21 cellular contexts compared by ENCODE assay signal in genomic region chr11:65125197-65126056, GRCh38. TPM values are rescaled to one million over a fixed set of nuclear protein-coding genes. Genes with fewer than 3 reads are reported as not detected.
DNase-seq lines count a peak whose midpoint lies in the region; ATAC-seq and TF ChIP-seq lines count a peak whose summit lies in the region.
"Had no signal": no experiment of that assay in that cellular context is flagged by ENCODE, and none has a peak within 500 bp of the region (broad histone marks: within the 10 kb centered on the region; RNA-seq: fewer than 3 reads in every experiment).

No MANE protein-coding gene starts in this region.

- H3K4me3 ChIP-seq in adrenal gland (no peak overlapping the region), ovary (no peak overlapping the region)
- H3K4me3 ChIP-seq: A549 had no signal

- H3K9me3 ChIP-seq in adrenal gland (replicated peaks in 1 of 3) (no peaks in the 10 kb centered on the region), ovary (no peaks in the 10 kb centered on the region)
- H3K9me3 ChIP-seq: A549, Caco-2 had no signal

- peaks cover 16 to 30% of the 10 kb centered on the region in 2 donors for H3K4me1 ChIP-seq in adrenal gland (replicated peaks in 1 of 2)
- H3K4me1 ChIP-seq in ovary (ENCODE audit: insufficient read depth) = no peaks in the 10 kb centered on the region

- peak; percentile 25 for DNase-seq in activated T-cell treated with anti-CD3 and anti-CD28 coated beads, Interleukin-2, amount 50 U/mL, for 24 hours
- no peak for DNase-seq in activated T-cell treated with anti-CD3 and anti-CD28 coated beads, Interleukin-2, amount 50 U/mL, for 4 hours
- DNase-seq in adrenal gland = peak in 4 of 7 donors; percentile 4 to 51 (median 13)
- no peak for DNase-seq in neural crest cell (ENCODE audit: low read depth, low spot score)
- DNase-seq in ovary = no peak
- no peak for DNase-seq in activated CD4-positive, CD25-positive, alpha-beta regulatory T cell (lab: John Stamatoyannopoulos, UW)
- no peak for DNase-seq in stimulated activated naive CD8-positive, alpha-beta T cell treated with anti-CD3 and anti-CD28 coated beads, Interleukin-15, amount 100 ng/mL, for 72 hours
- DNase-seq: Caco-2, DMS153, H7, IMR-90, NCI-H1105, NCI-H1694, NCI-H2107, NCI-H2227 treated with DMSO at 0.1 percent for 48 hours, NCI-H524 treated with DMSO at 0.1 percent for 48 hours, OCI-M1, SIG-M5 had no signal

- no peaks in the 10 kb centered on the region for H3K27me3 ChIP-seq in adrenal gland
- H3K27me3 ChIP-seq in ovary = no peaks in the 10 kb centered on the region

- no peak for ATAC-seq in activated T-cell treated with anti-CD3 and anti-CD28 coated beads, Interleukin-2, amount 50 U/mL, for 4 hours
- no peak for ATAC-seq in stimulated activated naive CD8-positive, alpha-beta T cell treated with anti-CD3 and anti-CD28 coated beads, Interleukin-15, amount 100 ng/mL, for 72 hours
- no peak for ATAC-seq in HG02610 (IDR thresholded peaks at IDR 0.05; ENCODE audit: unreplicated experiment)
- ATAC-seq: A549 had no signal

- no peaks in the 10 kb centered on the region for H3K9me3 Mint-ChIP-seq in activated T-cell treated with anti-CD3 and anti-CD28 coated beads, Interleukin-2, amount 50 U/mL, for 24 hours
- H3K9me3 Mint-ChIP-seq in activated T-cell treated with anti-CD3 and anti-CD28 coated beads, Interleukin-2, amount 50 U/mL, for 4 hours = no peaks in the 10 kb centered on the region
- H3K9me3 Mint-ChIP-seq in neural crest cell = no peaks in the 10 kb centered on the region
- H3K9me3 Mint-ChIP-seq in stimulated activated naive CD8-positive, alpha-beta T cell treated with anti-CD3 and anti-CD28 coated beads, Interleukin-15, amount 100 ng/mL, for 72 hours = no peaks in the 10 kb centered on the region
- H3K9me3 Mint-ChIP-seq: CD14-positive monocyte had no signal

- peaks cover 94% of the 10 kb centered on the region for H3K36me3 Mint-ChIP-seq in activated T-cell treated with anti-CD3 and anti-CD28 coated beads, Interleukin-2, amount 50 U/mL, for 24 hours (ENCODE audit: low read depth)
- H3K36me3 Mint-ChIP-seq in activated T-cell treated with anti-CD3 and anti-CD28 coated beads, Interleukin-2, amount 50 U/mL, for 4 hours (ENCODE audit: insufficient read depth) = peaks cover 27% of the 10 kb centered on the region
- peaks cover 13% of the 10 kb centered on the region for H3K36me3 Mint-ChIP-seq in neural crest cell (ENCODE audit: low read depth)

- no peaks in the 10 kb centered on the region for H3K27me3 Mint-ChIP-seq in activated T-cell treated with anti-CD3 and anti-CD28 coated beads, Interleukin-2, amount 50 U/mL, for 24 hours
- H3K27me3 Mint-ChIP-seq in activated T-cell treated with anti-CD3 and anti-CD28 coated beads, Interleukin-2, amount 50 U/mL, for 4 hours (ENCODE audit: low read depth) = no peaks in the 10 kb centered on the region
- H3K27me3 Mint-ChIP-seq in neural crest cell (ENCODE audit: low read depth) = no peaks in the 10 kb centered on the region
- no peaks in the 10 kb centered on the region for H3K27me3 Mint-ChIP-seq in stimulated activated naive CD8-positive, alpha-beta T cell treated with anti-CD3 and anti-CD28 coated beads, Interleukin-15, amount 100 ng/mL, for 72 hours

- H3K4me1 Mint-ChIP-seq in activated T-cell treated with anti-CD3 and anti-CD28 coated beads, Interleukin-2, amount 50 U/mL, for 24 hours (ENCODE audit: low read depth) = peaks cover 32% of the 10 kb centered on the region
- H3K4me1 Mint-ChIP-seq in activated T-cell treated with anti-CD3 and anti-CD28 coated beads, Interleukin-2, amount 50 U/mL, for 4 hours (ENCODE audit: low read depth) = peaks cover 28% of the 10 kb centered on the region
- peaks cover 25% of the 10 kb centered on the region for H3K4me1 Mint-ChIP-seq in neural crest cell
- H3K4me1 Mint-ChIP-seq in stimulated activated naive CD8-positive, alpha-beta T cell treated with anti-CD3 and anti-CD28 coated beads, Interleukin-15, amount 100 ng/mL, for 72 hours = peaks cover 56% of the 10 kb centered on the region

- peak overlapping the region; percentile 79 for H3K27ac Mint-ChIP-seq in activated T-cell treated with anti-CD3 and anti-CD28 coated beads, Interleukin-2, amount 50 U/mL, for 24 hours
- H3K27ac Mint-ChIP-seq in neural crest cell (ENCODE audit: unreplicated experiment) = no peak overlapping the region
- H3K27ac Mint-ChIP-seq in stimulated activated naive CD8-positive, alpha-beta T cell treated with anti-CD3 and anti-CD28 coated beads, Interleukin-15, amount 100 ng/mL, for 72 hours = no peak overlapping the region

- peaks cover 0 to 66% of the 10 kb centered on the region in 2 donors for H3K36me3 ChIP-seq in adrenal gland (replicated peaks in 1 of 2)
- no peaks in the 10 kb centered on the region for H3K36me3 ChIP-seq in ovary

- no peak for TF ChIP-seq EP300 in ovary (IDR thresholded peaks at IDR 0.05)

- 83 to 87% (median 86%) methylated on average over 9 to 12 of the region's 12 CpGs for WGBS in adrenal gland, 4 donors
- WGBS in ovary, 3 donors = 79 to 82% (median 80%) methylated on average over 12 of the region's 12 CpGs

- no peak overlapping the region for H3K4me3 Mint-ChIP-seq in activated T-cell treated with anti-CD3 and anti-CD28 coated beads, Interleukin-2, amount 50 U/mL, for 24 hours
- H3K4me3 Mint-ChIP-seq in activated T-cell treated with anti-CD3 and anti-CD28 coated beads, Interleukin-2, amount 50 U/mL, for 4 hours = no peak overlapping the region
- peak overlapping the region; percentile 57 for H3K4me3 Mint-ChIP-seq in neural crest cell
- no peak overlapping the region for H3K4me3 Mint-ChIP-seq in stimulated activated naive CD8-positive, alpha-beta T cell treated with anti-CD3 and anti-CD28 coated beads, Interleukin-15, amount 100 ng/mL, for 72 hours
- H3K4me3 Mint-ChIP-seq: CD14-positive monocyte had no signal

- intact Hi-C loops in adrenal gland (cut with DNase I) (no loop called here), ovary (cut with DNase I) (loop anchor here in 1 of 4 donors (2.0 kb wide), 1 partner anchor 33 kb away; no protein-coding TSS in a partner anchor)

- TF ChIP-seq POLR2A in adrenal gland (IDR thresholded peaks at IDR 0.05) (no peak), ovary (IDR thresholded peaks at IDR 0.05) (no peak)

- no peak overlapping the region for H3K27ac ChIP-seq in adrenal gland
- no peak overlapping the region for H3K27ac ChIP-seq in ovary
- H3K27ac ChIP-seq: A549 had no signal

- TF ChIP-seq CTCF in adrenal gland (IDR thresholded peaks at IDR 0.05) (no peak), neural crest cell (conservative IDR thresholded peaks at IDR 0.05) (no peak), ovary (IDR thresholded peaks at IDR 0.05) (no peak)

RNA-seq across cellular contexts. Expression of gene MRPL49, which starts 3.3 kb away (rescaled TPM):
- 100 to 1,000 TPM; 102 to 110 (median 104) TPM for total RNA-seq in activated T-cell treated with anti-CD3 and anti-CD28 coated beads, Interleukin-2, amount 50 U/mL, for 4 hours
- 100 to 1,000 TPM; 113 to 180 (median 135) TPM for total RNA-seq in adrenal gland
- 100 to 1,000 TPM in 1 of 3 donors, 10 to 100 TPM in 2; 32.7 to 122 (median 33.9) TPM for polyA plus RNA-seq in adrenal gland
- total RNA-seq in neural crest cell = 50.3 and 59.3 TPM in 2 replicates
- 10 to 100 TPM; 47.1 to 61.8 (median 50.4) TPM for total RNA-seq in ovary
- polyA plus RNA-seq in ovary = 100 to 1,000 TPM in 1 of 2 donors, 10 to 100 TPM in 1; 64.0 to 106 TPM

RNA-seq across cellular contexts. Expression of gene FAU, which starts 3.5 kb away (rescaled TPM):
- total RNA-seq in activated T-cell treated with anti-CD3 and anti-CD28 coated beads, Interleukin-2, amount 50 U/mL, for 4 hours = 1,000 to 10,000 TPM; 1,673 to 1,831 (median 1,724) TPM
- total RNA-seq in adrenal gland (1,000 to 10,000 TPM in 5 of 8 donors, 100 to 1,000 TPM in 3; 361 to 1,303 (median 1,029) TPM), neural crest cell (697 and 738 TPM in 2 replicates), ovary (1,000 to 10,000 TPM; 1,141 to 2,272 (median 1,835) TPM)
- polyA plus RNA-seq in adrenal gland (1,000 to 10,000 TPM in 2 of 3 donors, 100 to 1,000 TPM in 1; 656 to 2,488 (median 2,066) TPM), ovary (1,000 to 10,000 TPM; 1,053 to 1,798 TPM)

RNA-seq across cellular contexts. Expression of gene ZNHIT2, which starts 7.9 kb away (rescaled TPM):
- total RNA-seq in activated T-cell treated with anti-CD3 and anti-CD28 coated beads, Interleukin-2, amount 50 U/mL, for 4 hours = 10 to 100 TPM; 25.9 to 28.1 (median 26.2) TPM
- 10 to 100 TPM; 10.7 to 30.0 (median 20.5) TPM for total RNA-seq in adrenal gland
- 10 to 100 TPM in 2 of 3 donors, under 1 TPM in 1; 0.48 to 39.8 (median 32.1) TPM for polyA plus RNA-seq in adrenal gland
- 8.0 and 8.3 TPM in 2 replicates for total RNA-seq in neural crest cell
- 10 to 100 TPM; 10.0 to 33.7 (median 13.4) TPM for total RNA-seq in ovary
- polyA plus RNA-seq in ovary = 10 to 100 TPM in 1 of 2 donors, not detected in 1; 13.1 TPM

RNA-seq across cellular contexts. Expression of gene SYVN1, which starts 8.9 kb away (rescaled TPM):
- total RNA-seq in activated T-cell treated with anti-CD3 and anti-CD28 coated beads, Interleukin-2, amount 50 U/mL, for 4 hours = 10 to 100 TPM; 36.8 to 51.5 (median 47.2) TPM
- total RNA-seq in adrenal gland (100 to 1,000 TPM in 1 of 8 donors, 10 to 100 TPM in 7; 28.1 to 119 (median 64.3) TPM), neural crest cell (35.1 and 36.7 TPM in 2 replicates), ovary (10 to 100 TPM; 21.1 to 73.0 (median 53.3) TPM)
- polyA plus RNA-seq in adrenal gland (100 to 1,000 TPM in 1 of 3 donors, 10 to 100 TPM in 2; 46.0 to 124 (median 58.5) TPM), ovary (10 to 100 TPM; 26.7 to 59.6 TPM)

RNA-seq across cellular contexts. Expression of gene TM7SF2, which starts 13.8 kb away (rescaled TPM):
- total RNA-seq in activated T-cell treated with anti-CD3 and anti-CD28 coated beads, Interleukin-2, amount 50 U/mL, for 4 hours = 10 to 100 TPM; 18.4 to 19.4 (median 18.7) TPM
- total RNA-seq in adrenal gland (1,000 to 10,000 TPM in 2 of 8 donors, 100 to 1,000 TPM in 6; 278 to 1,807 (median 752) TPM), neural crest cell (102 and 104 TPM in 2 replicates), ovary (100 to 1,000 TPM in 1 of 7 donors, 10 to 100 TPM in 6; 30.0 to 170 (median 63.6) TPM)
- polyA plus RNA-seq in adrenal gland (100 to 1,000 TPM; 259 to 849 (median 589) TPM), ovary (100 to 1,000 TPM in 1 of 2 donors, 10 to 100 TPM in 1; 88.8 to 128 TPM)

Comparison
In these comparisons a context has a peak if more than half of its experiments do, and no peak if none do; other contexts are left out.
1. DNase-seq: peak in activated T-cell treated with anti-CD3 and anti-CD28 coated beads, Interleukin-2, amount 50 U/mL, for 24 hours (single experiment) and adrenal gland (4 of 7); none in activated T-cell treated with anti-CD3 and anti-CD28 coated beads, Interleukin-2, amount 50 U/mL, for 4 hours (single experiment), neural crest cell (single experiment), ovary (0 of 5), activated CD4-positive, CD25-positive, alpha-beta regulatory T cell (0 of 4) and stimulated activated naive CD8-positive, alpha-beta T cell treated with anti-CD3 and anti-CD28 coated beads, Interleukin-15, amount 100 ng/mL, for 72 hours (0 of 2).